ENCODE assay signal across 8 cellular contexts in genomic region chr4:76781698-76782595, GRCh38.
DNase-seq lines count a peak whose midpoint lies in the region; ATAC-seq, FAIRE-seq and TF ChIP-seq lines count a peak whose summit lies in the region.

No MANE protein-coding gene starts in this region.

- ATAC-seq in HG02870 (IDR thresholded peaks at IDR 0.05; ENCODE audit: unreplicated experiment) (peak; percentile 75), HepG2 (no peak), HG02588 (IDR thresholded peaks at IDR 0.05; ENCODE audit: unreplicated experiment) (no peak), GM21717 (IDR thresholded peaks at IDR 0.05; ENCODE audit: unreplicated experiment) (no peak)
- no peak for ATAC-seq in stimulated activated naive B cell treated with anti-CD40 and anti-IgM and Interleukin-4, amounts not matched to agents 10 μg/mL and 1 μg/mL and 100 μg/mL, for 72 hours (replicated peaks)

- H3K4me1 ChIP-seq in HepG2 (ENCODE audit: insufficient read depth, low read length), result peaks cover 30% of the 10 kb centered on the region

- no peaks in the 10 kb centered on the region for H4K20me1 ChIP-seq in HepG2 (ENCODE audit: insufficient read depth, low read length)

- CTCF ChIA-PET in HepG2 (lab: Yijun Ruan, JAX; ENCODE audit: low intra/inter-chr PET ratio, low total read pairs), result no interaction called here

- no peak overlapping the region for H3K4me3 Mint-ChIP-seq in stimulated activated naive B cell treated with anti-CD40 and anti-IgM and Interleukin-4, amounts not matched to agents 10 μg/mL and 1 μg/mL and 100 μg/mL, for 72 hours

- H3K36me3 ChIP-seq in HepG2 (replicated peaks in 1 of 2; ENCODE audit: control insufficient read depth in 1 of 2, insufficient read depth in 2 of 2, low read length in 2 of 2), result no peaks in the 10 kb centered on the region

- POLR2A ChIA-PET in HepG2 (lab: Yijun Ruan, JAX), result no interaction called here

- H2AFZ ChIP-seq in HepG2 (ENCODE audit: low read length), result no peak overlapping the region

- H3K9ac ChIP-seq in HepG2 (ENCODE audit: insufficient read depth, low read depth, low read length), result no peak overlapping the region

- no peaks in the 10 kb centered on the region for H3K79me2 ChIP-seq in HepG2 (ENCODE audit: insufficient read depth, low read length)

- TF ChIP-seq POLR2A in HepG2 (IDR thresholded peaks at IDR 0.05; ENCODE audit: insufficient read depth in 1 of 2, low read depth in 2 of 2, low read length in 2 of 2), result no peak

- H3K9me3 ChIP-seq in HepG2 (ENCODE audit: low read length), result no peaks in the 10 kb centered on the region

- no TSS peak for BruUV-seq in HepG2 (replicated peaks; lab: Mats Ljungman, UMichigan)

- in situ Hi-C loops in HepG2 (cut with HindIII; ENCODE audit: extremely low pct_ligation_motif_present, low pct_unique_long_range_greater_than_20kb), result no loop called here

- TF ChIP-seq CTCF in HepG2 (CRISPR knock-in tag; IDR thresholded peaks at IDR 0.05), result no peak

- DNase-seq in EL, result peak; percentile 97
- DNase-seq in T1000 (lab: John Stamatoyannopoulos, UW), result peak; percentile 20
- peak; percentile 35 for DNase-seq in HepG2 (ENCODE audit: low spot score)
- no peak for DNase-seq in NCI-H82 treated with DMSO at 0.1 percent for 48 hours (lab: John Stamatoyannopoulos, UW; ENCODE audit: unreplicated experiment)
- DNase-seq in stimulated activated naive B cell treated with anti-CD40 and anti-IgM and Interleukin-4, amounts not matched to agents 10 μg/mL and 1 μg/mL and 100 μg/mL, for 72 hours, result no peak

- no peaks in the 10 kb centered on the region for H3K27me3 ChIP-seq in HepG2 (ENCODE audit: control insufficient read depth in 1 of 2, insufficient read depth in 2 of 2, low read length in 2 of 2)

- peak overlapping the region; percentile 33; the same call in 1 of the 2 replicates for H3K4me2 ChIP-seq in HepG2 (ENCODE audit: low read depth, low read length)

- no peak for TF ChIP-seq RAD21 in HepG2 (CRISPR knock-in tag; IDR thresholded peaks at IDR 0.05)

- WGBS in HepG2 (ENCODE audit: low lambda C conversion rate), result 55% methylated on average over 6 of the region's 7 CpGs

- TF ChIP-seq EP300 in HepG2 (IDR thresholded peaks at IDR 0.05; ENCODE audit: low read depth in 2 of 2, low read length in 2 of 2), result no peak
- no peak for TF ChIP-seq EP300 in HepG2 (CRISPR knock-in tag; IDR thresholded peaks at IDR 0.05; ENCODE audit: borderline replicate concordance)

- H3K4me3 ChIP-seq in HepG2 (replicated peaks in 1 of 3; ENCODE audit: insufficient read depth in 1 of 3, low read depth in 2 of 3, low read length in 3 of 3), result no peak overlapping the region

- no peak overlapping the region for H3K27ac Mint-ChIP-seq in stimulated activated naive B cell treated with anti-CD40 and anti-IgM and Interleukin-4, amounts not matched to agents 10 μg/mL and 1 μg/mL and 100 μg/mL, for 72 hours

- intact Hi-C loops in HepG2 (cut with micrococcal nuclease; ENCODE audit: unreplicated experiment), result no loop called here

- H3K27ac ChIP-seq in HepG2 (ENCODE audit: extremely low read length, insufficient read depth, low read length), result no peak overlapping the region

- no peaks in the 10 kb centered on the region for H3K4me1 Mint-ChIP-seq in stimulated activated naive B cell treated with anti-CD40 and anti-IgM and Interleukin-4, amounts not matched to agents 10 μg/mL and 1 μg/mL and 100 μg/mL, for 72 hours

- no peak for FAIRE-seq in HepG2 (lab: Jason Lieb, UNC)

- H3K36me3 Mint-ChIP-seq in stimulated activated naive B cell treated with anti-CD40 and anti-IgM and Interleukin-4, amounts not matched to agents 10 μg/mL and 1 μg/mL and 100 μg/mL, for 72 hours, result no peaks in the 10 kb centered on the region

- peaks cover 0 to 4% of the 10 kb centered on the region in 2 donors for H3K27me3 Mint-ChIP-seq in stimulated activated naive B cell treated with anti-CD40 and anti-IgM and Interleukin-4, amounts not matched to agents 10 μg/mL and 1 μg/mL and 100 μg/mL, for 72 hours

- no peaks in the 10 kb centered on the region for H3K9me3 Mint-ChIP-seq in stimulated activated naive B cell treated with anti-CD40 and anti-IgM and Interleukin-4, amounts not matched to agents 10 μg/mL and 1 μg/mL and 100 μg/mL, for 72 hours

TF ChIP-seq in HepG2, 621 proteins besides CTCF, POLR2A, EP300 and RAD21:
- TF ChIP-seq GPBP1L1 (CRISPR knock-in tag; IDR thresholded peaks at IDR 0.05) (no peak), ZIK1 (CRISPR knock-in tag; IDR thresholded peaks at IDR 0.05; ENCODE audit: borderline replicate concordance, low read depth) (no peak), LRRFIP1 (CRISPR knock-in tag; conservative IDR thresholded peaks at IDR 0.05) (no peak), JDP2 (CRISPR knock-in tag; IDR thresholded peaks at IDR 0.05; ENCODE audit: borderline replicate concordance) (no peak), CENPBD1 (CRISPR knock-in tag; IDR thresholded peaks at IDR 0.05; ENCODE audit: borderline replicate concordance, low read depth) (no peak), FOXA1 (IDR thresholded peaks at IDR 0.05) (no peak), FOXA1 (CRISPR knock-in tag; IDR thresholded peaks at IDR 0.05) (no peak), TP53 (CRISPR knock-in tag; conservative IDR thresholded peaks at IDR 0.05) (peak; percentile 93)

Comparison
In these comparisons a context has a peak if more than half of its experiments do, and no peak if none do; other contexts are left out.
1. DNase-seq: peak in EL (single experiment), T1000 (single experiment) and HepG2 (single experiment); none in NCI-H82 treated with DMSO at 0.1 percent for 48 hours (single experiment) and stimulated activated naive B cell treated with anti-CD40 and anti-IgM and Interleukin-4, amounts not matched to agents 10 μg/mL and 1 μg/mL and 100 μg/mL, for 72 hours (single experiment).